Comparison of ENCODE assay signal across 35 cellular contexts in the genomic region with DNA sequence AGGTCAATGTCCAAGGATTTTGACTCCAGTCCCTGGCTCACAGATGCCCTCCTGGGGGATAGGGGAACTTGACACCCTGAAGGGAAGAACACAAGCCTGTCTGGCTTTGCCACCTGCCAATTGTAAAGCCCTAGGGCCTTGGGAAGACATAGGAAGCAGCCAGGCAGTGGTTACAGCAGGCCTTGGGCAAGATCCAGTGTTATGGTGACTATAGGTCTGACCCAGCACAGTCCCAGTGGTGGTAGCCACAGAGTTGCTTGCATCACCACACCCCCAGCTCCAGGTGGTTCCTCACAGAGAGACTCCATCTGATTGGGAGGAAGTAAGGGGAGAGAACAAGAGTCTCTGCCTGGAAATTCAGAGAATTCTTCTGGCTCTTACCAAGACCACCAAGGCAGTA. TPM values are rescaled to one million over a fixed set of nuclear protein-coding genes. Genes with fewer than 3 reads are reported as not detected.
"Had no signal": no experiment of that assay in that cellular context is flagged by ENCODE, and none has a peak within 500 bp of the region (broad histone marks: within the 10 kb centered on the region; RNA-seq: fewer than 3 reads in every experiment).

No MANE protein-coding gene starts in this region.

- H3K36me3 ChIP-seq: neutrophil, pancreas, prostate gland, spleen, suprapubic skin, tibial artery, transverse colon, upper lobe of right lung, uterus had no signal

- FAIRE-seq: pancreas had no signal

- H3K27me3 ChIP-seq: pancreas, spleen, suprapubic skin, testis, tibial artery, transverse colon, upper lobe of right lung, uterus had no signal

- H3K4me1 ChIP-seq: pancreas, prostate gland, spleen, suprapubic skin, testis, tibial artery, transverse colon, upper lobe of right lung, uterus had no signal

- H3K9me3 ChIP-seq: neutrophil, pancreas, prostate gland, suprapubic skin, testis, tibial artery, transverse colon, upper lobe of right lung, uterus had no signal

- H3K4me3 ChIP-seq: pancreas, prostate gland, skin epidermis, smooth muscle cell, spleen, suprapubic skin, testis, tibial artery, transverse colon, upper lobe of right lung, uterus had no signal

- H3K27ac ChIP-seq: neutrophil, pancreas, prostate gland, skin epidermis, spleen, suprapubic skin, testis, tibial artery, transverse colon, upper lobe of right lung, uterus had no signal

- DNase-seq: naive thymus-derived CD8-positive, alpha-beta T cell; nephron progenitor cell; nucleus accumbens; pancreas; retina; right cardiac atrium; spleen; stimulated activated CD4-positive, alpha-beta T cell treated with anti-CD3 and anti-CD28 coated beads, Interleukin-12 subunit alpha, Interleukin-12 subunit beta, amount 100 ng/mL, for 4 hours; stimulated activated CD4-positive, alpha-beta T cell treated with anti-CD3 and anti-CD28 coated beads, Interleukin-1b, Interleukin-23, amount 100 ng/mL, for 48 hours; stimulated activated CD4-positive, alpha-beta T cell treated with anti-CD3 and anti-CD28 coated beads, Interleukin-4, amount 100 ng/mL, for 1 hour; stimulated activated CD4-positive, alpha-beta T cell treated with anti-CD3 and anti-CD28 coated beads, Interleukin-4, amount 100 ng/mL, for 4 hours; stimulated activated CD8-positive, alpha-beta memory T cell treated with anti-CD3 and anti-CD28 coated beads, Interleukin-4, amount 100 ng/mL, for 48 hours; stimulated activated naive CD4-positive, alpha-beta T cell; stimulated activated naive CD8-positive, alpha-beta T cell treated with anti-CD3 and anti-CD28 coated beads, Interleukin-15, amount 100 ng/mL, for 72 hours; substantia nigra; testis; tibial artery; transverse colon; upper lobe of right lung; uterus had no signal

- H3K4me2 ChIP-seq: smooth muscle cell had no signal

- ATAC-seq: naive thymus-derived CD8-positive, alpha-beta T cell; pancreas; right cardiac atrium; sciatic nerve; stimulated activated naive CD8-positive, alpha-beta T cell treated with anti-CD3 and anti-CD28 coated beads, Interleukin-15, amount 100 ng/mL, for 72 hours; stimulated activated naive CD8-positive, alpha-beta T cell treated with anti-CD3 and anti-CD28 coated beads, Interleukin-15, Interleukin-2, amounts not matched to agents 100 U/mL and 50 U/mL, for 24 hours had no signal

RNA-seq across cellular contexts. Expression of a gene that starts 24.2 kb away (rescaled TPM):
- total RNA-seq: naive thymus-derived CD8-positive, alpha-beta T cell; natural killer cell treated with Interleukin-12 subunit alpha and Interleukin-12 subunit beta and Interleukin-15 and Interleukin-18, amount 100 ng/mL, for 72 hours; neural crest cell; omental fat pad; osteocyte; pancreas; posterior vena cava; prostate gland; pulmonary artery endothelial cell; right cardiac atrium; sciatic nerve; smooth muscle cell; spleen; suprapubic skin; testis; transverse colon; upper lobe of right lung; urinary bladder; uterus had no signal
- polyA plus RNA-seq: naive thymus-derived CD8-positive, alpha-beta T cell; pancreas; right cardiac atrium; smooth muscle cell; spleen; thymus; urinary bladder had no signal

RNA-seq across cellular contexts. Expression of a gene that starts 33.0 kb away (rescaled TPM):
- total RNA-seq: naive thymus-derived CD8-positive, alpha-beta T cell; natural killer cell treated with Interleukin-12 subunit alpha and Interleukin-12 subunit beta and Interleukin-15 and Interleukin-18, amount 100 ng/mL, for 72 hours; neural crest cell; omental fat pad; osteocyte; pancreas; posterior vena cava; prostate gland; pulmonary artery endothelial cell; right cardiac atrium; sciatic nerve; smooth muscle cell; spleen; suprapubic skin; testis; transverse colon; upper lobe of right lung; urinary bladder; uterus had no signal
- polyA plus RNA-seq: naive thymus-derived CD8-positive, alpha-beta T cell; pancreas; right cardiac atrium; smooth muscle cell; spleen; thymus; urinary bladder had no signal

RNA-seq across cellular contexts. Expression of a gene that starts 46.5 kb away (rescaled TPM):
- total RNA-seq: naive thymus-derived CD8-positive, alpha-beta T cell; natural killer cell treated with Interleukin-12 subunit alpha and Interleukin-12 subunit beta and Interleukin-15 and Interleukin-18, amount 100 ng/mL, for 72 hours; neural crest cell; omental fat pad; osteocyte; pancreas; posterior vena cava; prostate gland; pulmonary artery endothelial cell; right cardiac atrium; sciatic nerve; smooth muscle cell; spleen; suprapubic skin; testis; transverse colon; upper lobe of right lung; urinary bladder; uterus had no signal
- polyA plus RNA-seq: naive thymus-derived CD8-positive, alpha-beta T cell; pancreas; right cardiac atrium; smooth muscle cell; spleen; thymus; urinary bladder had no signal

RNA-seq across cellular contexts. Expression of a gene that starts 55.9 kb away (rescaled TPM):
- total RNA-seq: naive thymus-derived CD8-positive, alpha-beta T cell; natural killer cell treated with Interleukin-12 subunit alpha and Interleukin-12 subunit beta and Interleukin-15 and Interleukin-18, amount 100 ng/mL, for 72 hours; neural crest cell; omental fat pad; osteocyte; pancreas; posterior vena cava; prostate gland; pulmonary artery endothelial cell; right cardiac atrium; sciatic nerve; smooth muscle cell; spleen; suprapubic skin; testis; transverse colon; upper lobe of right lung; urinary bladder; uterus had no signal
- polyA plus RNA-seq: naive thymus-derived CD8-positive, alpha-beta T cell; pancreas; right cardiac atrium; smooth muscle cell; spleen; urinary bladder had no signal
